Comparison of ENCODE assay signal across 8 cellular contexts in genomic region chr2:199457147-199458016, GRCh38. TPM values are rescaled to one million over a fixed set of nuclear protein-coding genes. Genes with fewer than 3 reads are reported as not detected.
A peak's percentile ranks its signal among the peaks of the same experiment; 100 is the strongest.
DNase-seq lines count a peak whose midpoint lies in the region; ATAC-seq, FAIRE-seq and TF ChIP-seq lines count a peak whose summit lies in the region.

Gene SATB2, minus strand, starts transcription at chr2:199457939. Its CDS starts 1,902 bp downstream, at chr2:199456037.

- intact Hi-C loops in mucosa of descending colon (cut with DNase I, micrococcal nuclease), result no loop called here

- H3K4me1 ChIP-seq in mucosa of descending colon (ENCODE audit: low read depth), result no peaks in the 10 kb centered on the region

- no peaks in the 10 kb centered on the region for H3K9me3 ChIP-seq in mucosa of descending colon

- H3K4me3 ChIP-seq in HFF-Myc (replicated peaks; ENCODE audit: low read depth, low read length), result peak within 1 kb of the TSS; percentile 67
- H3K4me3 ChIP-seq in mucosa of descending colon, result peak within 1 kb of the TSS; percentile 65

- DNase-seq in Caki2 (ENCODE audit: low read depth) (peak; percentile 72), HFF-Myc (ENCODE audit: extremely low read depth, low read depth) (no peak), RPMI8226 (peak; percentile 37), dedifferentiated amniotic fluid mesenchymal stem cell (ENCODE audit: extremely low spot score) (peak; percentile 79), mucosa of descending colon (peak; percentile 65 to 81 (median 75)), urothelium cell line (ENCODE audit: low spot score) (peak; percentile 33)

- TF ChIP-seq CTCF in HFF-Myc (IDR thresholded peaks at IDR 0.05; ENCODE audit: low read depth, low read length, missing control alignments) (no peak), mucosa of descending colon (IDR thresholded peaks at IDR 0.05) (no peak)

- no peak for FAIRE-seq in urothelium cell line (lab: Jason Lieb, UNC)

- ATAC-seq in mucosa of descending colon, result peak; percentile 8
- no peak for ATAC-seq in GM19351 (IDR thresholded peaks at IDR 0.05; ENCODE audit: unreplicated experiment)
- ATAC-seq in GM18873 (IDR thresholded peaks at IDR 0.05; ENCODE audit: low FRiP score, unreplicated experiment), result no peak

- H3K36me3 ChIP-seq in mucosa of descending colon (ENCODE audit: low read depth), result no peaks in the 10 kb centered on the region

- in situ Hi-C loops in Caki2 (cut with HindIII; ENCODE audit: low pct_unique_long_range_greater_than_20kb, low sequenced_read_pairs), result no loop called here

RNA-seq across cellular contexts. Expression of gene SATB2, which starts in this region (rescaled TPM):
- total RNA-seq in Caki2 (2014; rRNA removed; shearing (Covaris generic); ENCODE audit: low replicate concordance), result 1.6 and 5.4 TPM in 2 replicates
- 100 to 1,000 TPM; 125 to 328 (median 183) TPM for total RNA-seq in mucosa of descending colon

Comparison
In these comparisons a context has a peak if more than half of its experiments do, and no peak if none do; other contexts are left out.
1. RNA of gene SATB2 (total RNA-seq): 125 to 328 TPM in mucosa of descending colon; 1.6 to 5.4 TPM in Caki2; every median in the first group is over 10 times any median in the second.